ENCODE assay signal across 8 cellular contexts in genomic region chr21:30831194-30831765, GRCh38. TPM values are rescaled to one million over a fixed set of nuclear protein-coding genes. Genes with fewer than 3 reads are reported as not detected.
DNase-seq lines count a peak whose midpoint lies in the region; TF ChIP-seq lines count a peak whose summit lies in the region.

No MANE protein-coding gene starts in this region.

- TF ChIP-seq CTCF in GM12864 (IDR thresholded peaks at IDR 0.05; ENCODE audit: low read depth, low read length, missing control alignments) (peak; percentile 57), tibial artery (IDR thresholded peaks at IDR 0.05) (peak in 1 of 2 experiments; percentile 6), ascending aorta (IDR thresholded peaks at IDR 0.05) (peak in 1 of 3 experiments; percentile 14)

- intact Hi-C loops in tibial artery (cut with DNase I; ENCODE audit: low total_unique reads) (no loop called here), ascending aorta (cut with DNase I) (no loop called here)

- H3K27me3 ChIP-seq in effector memory CD4-positive, alpha-beta T cell (replicated peaks; ENCODE audit: control insufficient read depth, insufficient read depth, low read length, poor library complexity, severe bottlenecking) = no peaks in the 10 kb centered on the region
- no peaks in the 10 kb centered on the region for H3K27me3 ChIP-seq in tibial artery
- H3K27me3 ChIP-seq in ascending aorta = no peaks in the 10 kb centered on the region

- no peaks in the 10 kb centered on the region for H3K4me1 ChIP-seq in effector memory CD4-positive, alpha-beta T cell (ENCODE audit: control insufficient read depth, insufficient read depth, low read length, poor library complexity, severe bottlenecking)
- no peaks in the 10 kb centered on the region for H3K4me1 ChIP-seq in tibial artery
- H3K4me1 ChIP-seq in ascending aorta = no peaks in the 10 kb centered on the region

- DNase-seq in A172 (ENCODE audit: low spot score) = peak; percentile 22
- peak; percentile 12 for DNase-seq in GM12864 (ENCODE audit: low read depth)
- peak; percentile 5 for DNase-seq in RPMI7951 (ENCODE audit: low read depth)
- peak; percentile 2 to 9 (median 6) for DNase-seq in effector memory CD4-positive, alpha-beta T cell
- DNase-seq in stimulated activated CD4-positive, alpha-beta T cell treated with anti-CD3 and anti-CD28 coated beads, Interleukin-2, amount 100 ng/mL, for 24 hours = peak; percentile 40 to 53
- DNase-seq in tibial artery = no peak
- DNase-seq in ascending aorta (ENCODE audit: low spot score in 2 of 2) = no peak
- no peak for DNase-seq in caudate nucleus (lab: John Stamatoyannopoulos, UW)

- H3K4me3 ChIP-seq in GM12864 (ENCODE audit: low read depth, low read length) = no peak overlapping the region
- no peak overlapping the region for H3K4me3 ChIP-seq in effector memory CD4-positive, alpha-beta T cell (ENCODE audit: insufficient read depth, low read depth, low read length, poor library complexity, severe bottlenecking)
- no peak overlapping the region for H3K4me3 ChIP-seq in tibial artery
- H3K4me3 ChIP-seq in ascending aorta = no peak overlapping the region

- H3K9me3 ChIP-seq in effector memory CD4-positive, alpha-beta T cell (ENCODE audit: control insufficient read depth, low read length) = no peaks in the 10 kb centered on the region
- H3K9me3 ChIP-seq in tibial artery = peaks cover 0 to 10% (median 6%) of the 10 kb centered on the region in 3 donors
- no peaks in the 10 kb centered on the region for H3K9me3 ChIP-seq in ascending aorta

- no peaks in the 10 kb centered on the region for H3K36me3 ChIP-seq in effector memory CD4-positive, alpha-beta T cell (ENCODE audit: control insufficient read depth, insufficient read depth, low read length)
- H3K36me3 ChIP-seq in tibial artery (no peaks in the 10 kb centered on the region), ascending aorta (no peaks in the 10 kb centered on the region)

- no peak overlapping the region for H3K27ac ChIP-seq in effector memory CD4-positive, alpha-beta T cell (ENCODE audit: insufficient read depth, low read length, poor library complexity, severe bottlenecking)
- H3K27ac ChIP-seq in tibial artery (no peak overlapping the region), ascending aorta (no peak overlapping the region), caudate nucleus (ENCODE audit: low read depth, low read length) (no peak overlapping the region)

RNA-seq across cellular contexts. Expression of gene KRTAP7-1, which starts 1.7 kb away (rescaled TPM):
- not detected in 2 replicates for total RNA-seq in A172 (2014; rRNA removed; shearing (Covaris generic))
- total RNA-seq in RPMI7951 (2014; rRNA removed; shearing (Covaris generic)) = not detected in 2 replicates
- total RNA-seq in ascending aorta = not detected

RNA-seq across cellular contexts. Expression of gene KRTAP8-1, which starts 18.2 kb away (rescaled TPM):
- not detected in 2 replicates for total RNA-seq in A172 (2014; rRNA removed; shearing (Covaris generic))
- not detected in 2 replicates for total RNA-seq in RPMI7951 (2014; rRNA removed; shearing (Covaris generic))
- total RNA-seq in ascending aorta = not detected

RNA-seq across cellular contexts. Expression of gene KRTAP11-1, which starts 50.1 kb away (rescaled TPM):
- not detected in 2 replicates for total RNA-seq in A172 (2014; rRNA removed; shearing (Covaris generic))
- not detected in 2 replicates for total RNA-seq in RPMI7951 (2014; rRNA removed; shearing (Covaris generic))
- total RNA-seq in ascending aorta = not detected

Comparison
In these comparisons a context has a peak if more than half of its experiments do, and no peak if none do; other contexts are left out.
1. DNase-seq: peak in A172 (single experiment), GM12864 (single experiment), RPMI7951 (single experiment), effector memory CD4-positive, alpha-beta T cell (3 of 3) and stimulated activated CD4-positive, alpha-beta T cell treated with anti-CD3 and anti-CD28 coated beads, Interleukin-2, amount 100 ng/mL, for 24 hours (2 of 2); none in tibial artery (0 of 2), ascending aorta (0 of 2) and caudate nucleus (0 of 61).